ENCODE assay signal across 22 cellular contexts in the genomic region with DNA sequence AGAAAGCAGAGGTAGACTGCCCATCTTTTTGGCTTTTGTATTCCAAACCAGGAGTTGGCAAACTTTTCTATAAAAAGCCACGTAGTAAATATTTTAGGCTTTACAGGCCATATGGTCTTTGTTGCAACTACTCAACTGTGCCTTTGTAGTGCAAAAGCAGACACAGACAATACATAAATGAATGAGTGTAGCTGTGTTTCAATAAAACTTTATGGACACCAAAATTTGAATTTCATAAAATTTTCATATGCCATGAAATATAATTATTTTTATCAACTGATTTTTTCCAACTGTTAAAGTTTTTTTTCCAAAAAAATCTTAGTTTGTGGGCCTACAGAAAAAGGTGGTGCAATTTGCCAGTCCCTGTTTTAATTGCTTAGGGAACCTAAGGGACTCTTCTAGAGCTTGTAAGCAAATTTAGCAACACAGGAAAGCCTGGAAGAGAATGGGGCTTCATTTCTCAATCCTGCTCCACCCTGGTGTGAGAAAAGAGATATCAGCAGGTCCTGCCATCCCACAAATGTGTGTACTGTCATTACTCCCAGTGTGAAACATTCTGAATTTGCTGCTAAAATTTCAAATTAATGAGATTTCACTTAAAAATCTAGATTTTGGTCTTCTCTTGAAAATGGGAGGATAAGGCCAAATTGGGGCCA.
DNase-seq lines count a peak whose midpoint lies in the region; ATAC-seq, FAIRE-seq and TF ChIP-seq lines count a peak whose summit lies in the region.
"Had no signal": no experiment of that assay in that cellular context is flagged by ENCODE, and none has a peak within 500 bp of the region (broad histone marks: within the 10 kb centered on the region; RNA-seq: fewer than 3 reads in every experiment).

No MANE protein-coding gene starts in this region.

- TF ChIP-seq POLR2A in endothelial cell of umbilical vein (IDR thresholded peaks at IDR 0.05; ENCODE audit: low read depth, low read length) (no peak), gastrocnemius medialis (IDR thresholded peaks at IDR 0.05) (no peak)

- ATAC-seq in gastrocnemius medialis: peak in 1 of 2 donors; percentile 70
- ATAC-seq: foreskin keratinocyte, PC-3, sciatic nerve had no signal

- in situ Hi-C loops in gastrocnemius medialis (cut with MboI; ENCODE audit: low sequenced_read_pairs in 4 of 4): loop anchor here in 3 of 4 donors (25.0 kb wide), 3 partner anchors 189 to 461 kb away; partner anchors contain the start of gene RGCC (in 1 of the 3)

- peaks cover 13% of the 10 kb centered on the region for H3K4me1 Mint-ChIP-seq in activated T-helper 1 cell treated with anti-CD3 and anti-CD28 coated beads, Interleukin-12 subunit alpha, Interleukin-12 subunit beta, Interleukin-2, Interleukin-4 antibody, amounts not matched to agents 30 ng/mL and 10 ng/mL and 1 ng/mL, durations not matched to agents 14 hours and 24 hours and 36 hours (ENCODE audit: low read depth)
- peaks cover 15% of the 10 kb centered on the region for H3K4me1 Mint-ChIP-seq in activated CD4-positive, alpha-beta memory T cell treated with anti-CD3 and anti-CD28 coated beads for 36 hours (ENCODE audit: low read depth)

- H3K27ac ChIP-seq in endothelial cell of umbilical vein (ENCODE audit: insufficient read depth, low read depth, low read length): peak overlapping the region; percentile 43
- H3K27ac ChIP-seq in gastrocnemius medialis: peak overlapping the region; percentile 15 to 58 (median 24)
- peak overlapping the region in 1 of 2 donors; percentile 14 for H3K27ac ChIP-seq in kidney (ENCODE audit: low read depth in 2 of 2, low read length in 2 of 2)
- H3K27ac ChIP-seq: foreskin keratinocyte, vagina, WERI-Rb-1 had no signal

- dilution Hi-C loops in endothelial cell of umbilical vein (cut with MboI; ENCODE audit: extremely low pct_ligation_motif_present, low sequenced_read_pairs): loop anchor here (25.0 kb wide), 1 partner anchor 461 kb away; no protein-coding TSS in a partner anchor

- H3K9me1 ChIP-seq in endothelial cell of umbilical vein (replicated peaks; ENCODE audit: control insufficient read depth, extremely low read depth, insufficient read depth, low read length): no peaks in the 10 kb centered on the region

- H3K27me3 ChIP-seq in endothelial cell of umbilical vein (ENCODE audit: control insufficient read depth in 2 of 2, insufficient read depth in 2 of 2, low read length in 2 of 2) (no peaks in the 10 kb centered on the region), gastrocnemius medialis (no peaks in the 10 kb centered on the region)
- H3K27me3 ChIP-seq: foreskin keratinocyte, vagina had no signal

- POLR2A ChIA-PET in endothelial cell of umbilical vein (lab: Charles Lee): no interaction called here
- POLR2A ChIA-PET in activated CD4-positive, alpha-beta memory T cell treated with anti-CD3 and anti-CD28 coated beads for 36 hours (lab: Charles Lee): no interaction called here

- H3K36me3 Mint-ChIP-seq in activated T-helper 1 cell treated with anti-CD3 and anti-CD28 coated beads, Interleukin-12 subunit alpha, Interleukin-12 subunit beta, Interleukin-2, Interleukin-4 antibody, amounts not matched to agents 30 ng/mL and 10 ng/mL and 1 ng/mL, durations not matched to agents 14 hours and 24 hours and 36 hours (ENCODE audit: low read depth): no peaks in the 10 kb centered on the region
- H3K36me3 Mint-ChIP-seq in activated CD4-positive, alpha-beta memory T cell treated with anti-CD3 and anti-CD28 coated beads for 36 hours: no peaks in the 10 kb centered on the region
- H3K36me3 Mint-ChIP-seq: activated naive CD4-positive, alpha-beta T cell treated with anti-CD3 and anti-CD28 coated beads, Interleukin-2, amount 10 ng/mL, durations not matched to agents 7 days and 5 days had no signal

- TF ChIP-seq CTCF in endothelial cell of umbilical vein (IDR thresholded peaks at IDR 0.05; ENCODE audit: extremely low read depth in 1 of 2, insufficient read depth in 1 of 2, low read depth in 1 of 2, low read length in 2 of 2): no peak
- no peak for TF ChIP-seq CTCF in gastrocnemius medialis (IDR thresholded peaks at IDR 0.05 in 4 of 5, conservative IDR thresholded peaks at IDR 0.05 in 1 of 5)
- no peak for TF ChIP-seq CTCF in kidney (IDR thresholded peaks at IDR 0.05; ENCODE audit: borderline replicate concordance, extremely low read depth, insufficient read depth)

- DNase-seq in GF-D8 (lab: John Stamatoyannopoulos, UW): peak; percentile 66
- DNase-seq in NOMO-1 treated with DMSO at 0.1 percent for 48 hours (lab: John Stamatoyannopoulos, UW; ENCODE audit: unreplicated experiment): peak; percentile 11
- no peak for DNase-seq in endothelial cell of umbilical vein (ENCODE audit: low read depth, low spot score)
- no peak for DNase-seq in gastrocnemius medialis
- no peak for DNase-seq in kidney
- no peak for DNase-seq in activated T-helper 1 cell treated with anti-CD3 and anti-CD28 coated beads, Interleukin-12 subunit alpha, Interleukin-12 subunit beta, Interleukin-2, Interleukin-4 antibody, amounts not matched to agents 30 ng/mL and 10 ng/mL and 1 ng/mL, durations not matched to agents 14 hours and 24 hours and 36 hours (ENCODE audit: low spot score)
- DNase-seq in activated CD4-positive, alpha-beta memory T cell treated with anti-CD3 and anti-CD28 coated beads for 36 hours: no peak
- DNase-seq: activated CD4-positive, alpha-beta memory T cell treated with anti-CD3 and anti-CD28 coated beads, Interleukin-2, amount 10 ng/mL, durations not matched to agents 7 days and 5 days; activated naive CD4-positive, alpha-beta T cell treated with anti-CD3 and anti-CD28 coated beads, Interleukin-2, amount 10 ng/mL, durations not matched to agents 7 days and 5 days; activated T-cell treated with anti-CD3 and anti-CD28 coated beads, Interleukin-2, amount 50 U/mL, for 24 hours; foreskin keratinocyte; HCEC 1CT; KBM-7; NCI-H1092 treated with DMSO at 0.1 percent for 48 hours; NCI-H526; PC-3; WERI-Rb-1 had no signal

- no peaks in the 10 kb centered on the region for H3K9me3 Mint-ChIP-seq in activated T-helper 1 cell treated with anti-CD3 and anti-CD28 coated beads, Interleukin-12 subunit alpha, Interleukin-12 subunit beta, Interleukin-2, Interleukin-4 antibody, amounts not matched to agents 30 ng/mL and 10 ng/mL and 1 ng/mL, durations not matched to agents 14 hours and 24 hours and 36 hours
- no peaks in the 10 kb centered on the region for H3K9me3 Mint-ChIP-seq in activated CD4-positive, alpha-beta memory T cell treated with anti-CD3 and anti-CD28 coated beads for 36 hours
- H3K9me3 Mint-ChIP-seq: activated CD4-positive, alpha-beta memory T cell treated with anti-CD3 and anti-CD28 coated beads, Interleukin-2, amount 10 ng/mL, durations not matched to agents 7 days and 5 days; activated naive CD4-positive, alpha-beta T cell treated with anti-CD3 and anti-CD28 coated beads, Interleukin-2, amount 10 ng/mL, durations not matched to agents 7 days and 5 days; activated T-cell treated with anti-CD3 and anti-CD28 coated beads, Interleukin-2, amount 50 U/mL, for 24 hours; stimulated activated naive CD8-positive, alpha-beta T cell treated with anti-CD3 and anti-CD28 coated beads, Interleukin-15, Interleukin-2, amounts not matched to agents 100 ng/mL and 50 ng/mL, for 24 hours had no signal

- FAIRE-seq in endothelial cell of umbilical vein (lab: Jason Lieb, UNC) (no peak), kidney (lab: Jason Lieb, UNC) (no peak)
- FAIRE-seq: astrocyte, D721Med had no signal

- intact Hi-C loops in endothelial cell of umbilical vein (cut with micrococcal nuclease): loop anchor here (1.0 kb wide), 7 partner anchors 55 to 576 kb away; partner anchors contain the start of gene RGCC
- intact Hi-C loops in gastrocnemius medialis (cut with DNase I; ENCODE audit: low total_unique reads): loop anchor here (2.0 to 5.0 kb wide), 2 partner anchors 195 to 239 kb away; partner anchors contain the start of gene RGCC
- intact Hi-C loops in kidney (cut with DNase I): loop anchor here (10.0 kb wide), 1 partner anchor 267 kb away; no protein-coding TSS in a partner anchor
- intact Hi-C loops in activated T-helper 1 cell treated with anti-CD3 and anti-CD28 coated beads, Interleukin-12 subunit alpha, Interleukin-12 subunit beta, Interleukin-2, Interleukin-4 antibody, amounts not matched to agents 30 ng/mL and 10 ng/mL and 1 ng/mL, durations not matched to agents 14 hours and 24 hours and 36 hours (cut with micrococcal nuclease): loop anchor here (1.0 kb wide), 3 partner anchors 192 to 298 kb away; no protein-coding TSS in a partner anchor
- intact Hi-C loops in activated CD4-positive, alpha-beta memory T cell treated with anti-CD3 and anti-CD28 coated beads for 36 hours (cut with micrococcal nuclease): loop anchor here (2.0 to 5.0 kb wide), 3 partner anchors 193 to 299 kb away; no protein-coding TSS in a partner anchor

- H3K4me3 ChIP-seq in endothelial cell of umbilical vein (replicated peaks in 1 of 3; ENCODE audit: insufficient read depth in 1 of 3, low read depth in 1 of 3, low read length in 3 of 3): no peak overlapping the region
- H3K4me3 ChIP-seq in gastrocnemius medialis: no peak overlapping the region
- no peak overlapping the region for H3K4me3 ChIP-seq in kidney (ENCODE audit: low read length in 2 of 2)
- H3K4me3 ChIP-seq: vagina had no signal

- no peaks in the 10 kb centered on the region for H3K79me2 ChIP-seq in endothelial cell of umbilical vein (ENCODE audit: control insufficient read depth, insufficient read depth, low read length)

- H3K9ac ChIP-seq in endothelial cell of umbilical vein (replicated peaks; ENCODE audit: extremely low read depth, insufficient read depth, low read length): no peak overlapping the region
- no peak overlapping the region for H3K9ac ChIP-seq in kidney (ENCODE audit: low read length in 2 of 2)

- no peaks in the 10 kb centered on the region for H4K20me1 ChIP-seq in endothelial cell of umbilical vein (replicated peaks; ENCODE audit: control insufficient read depth, extremely low read depth, insufficient read depth, low read length)

- H3K27me3 Mint-ChIP-seq in activated T-helper 1 cell treated with anti-CD3 and anti-CD28 coated beads, Interleukin-12 subunit alpha, Interleukin-12 subunit beta, Interleukin-2, Interleukin-4 antibody, amounts not matched to agents 30 ng/mL and 10 ng/mL and 1 ng/mL, durations not matched to agents 14 hours and 24 hours and 36 hours (ENCODE audit: insufficient read depth): no peaks in the 10 kb centered on the region
- no peaks in the 10 kb centered on the region for H3K27me3 Mint-ChIP-seq in activated CD4-positive, alpha-beta memory T cell treated with anti-CD3 and anti-CD28 coated beads for 36 hours
- H3K27me3 Mint-ChIP-seq: activated CD4-positive, alpha-beta memory T cell treated with anti-CD3 and anti-CD28 coated beads, Interleukin-2, amount 10 ng/mL, durations not matched to agents 7 days and 5 days; activated naive CD4-positive, alpha-beta T cell treated with anti-CD3 and anti-CD28 coated beads, Interleukin-2, amount 10 ng/mL, durations not matched to agents 7 days and 5 days; activated T-cell treated with anti-CD3 and anti-CD28 coated beads, Interleukin-2, amount 50 U/mL, for 24 hours; stimulated activated naive CD8-positive, alpha-beta T cell treated with anti-CD3 and anti-CD28 coated beads, Interleukin-15, Interleukin-2, amounts not matched to agents 100 ng/mL and 50 ng/mL, for 24 hours had no signal

- CTCF ChIA-PET in endothelial cell of umbilical vein (lab: Charles Lee): interaction anchor here (0.8 to 3.1 kb wide), 14 partner anchors 8 to 271 kb away, joined by 3 to 97 read pairs (median 16); partner anchors contain the start of gene RGCC
- CTCF ChIA-PET in activated CD4-positive, alpha-beta memory T cell treated with anti-CD3 and anti-CD28 coated beads for 36 hours (lab: Charles Lee): interaction anchor here (0.6 to 2.7 kb wide), 5 partner anchors 13 to 258 kb away, joined by 3 to 10 read pairs (median 4); no protein-coding TSS in a partner anchor

- H3K4me2 ChIP-seq in endothelial cell of umbilical vein (ENCODE audit: insufficient read depth, low read length): no peak overlapping the region

- H3K36me3 ChIP-seq in endothelial cell of umbilical vein (ENCODE audit: control insufficient read depth in 2 of 2, extremely low read depth in 1 of 2, insufficient read depth in 2 of 2, low read length in 2 of 2) (no peaks in the 10 kb centered on the region), gastrocnemius medialis (no peaks in the 10 kb centered on the region), kidney (ENCODE audit: control insufficient read depth in 1 of 2, insufficient read depth in 2 of 2, low read length in 2 of 2) (no peaks in the 10 kb centered on the region)
- H3K36me3 ChIP-seq: vagina, WERI-Rb-1 had no signal

- H3K4me3 Mint-ChIP-seq in activated T-helper 1 cell treated with anti-CD3 and anti-CD28 coated beads, Interleukin-12 subunit alpha, Interleukin-12 subunit beta, Interleukin-2, Interleukin-4 antibody, amounts not matched to agents 30 ng/mL and 10 ng/mL and 1 ng/mL, durations not matched to agents 14 hours and 24 hours and 36 hours: no peak overlapping the region
- H3K4me3 Mint-ChIP-seq in activated CD4-positive, alpha-beta memory T cell treated with anti-CD3 and anti-CD28 coated beads for 36 hours: no peak overlapping the region
- H3K4me3 Mint-ChIP-seq: activated CD4-positive, alpha-beta memory T cell treated with anti-CD3 and anti-CD28 coated beads, Interleukin-2, amount 10 ng/mL, durations not matched to agents 7 days and 5 days; activated naive CD4-positive, alpha-beta T cell treated with anti-CD3 and anti-CD28 coated beads, Interleukin-2, amount 10 ng/mL, durations not matched to agents 7 days and 5 days; activated T-cell treated with anti-CD3 and anti-CD28 coated beads, Interleukin-2, amount 50 U/mL, for 24 hours; stimulated activated naive CD8-positive, alpha-beta T cell treated with anti-CD3 and anti-CD28 coated beads, Interleukin-15, Interleukin-2, amounts not matched to agents 100 ng/mL and 50 ng/mL, for 24 hours had no signal

- H2AFZ ChIP-seq in endothelial cell of umbilical vein (ENCODE audit: low read depth, low read length): no peak overlapping the region

- H3K4me1 ChIP-seq in endothelial cell of umbilical vein (ENCODE audit: control insufficient read depth, extremely low read depth, insufficient read depth, low read length) (peaks cover 40% of the 10 kb centered on the region), gastrocnemius medialis (peaks cover 3 to 15% of the 10 kb centered on the region in 2 donors), kidney (ENCODE audit: control insufficient read depth in 1 of 2, insufficient read depth in 1 of 2, low read depth in 1 of 2, low read length in 2 of 2) (no peaks in the 10 kb centered on the region)

- H3K9me3 ChIP-seq in endothelial cell of umbilical vein (replicated peaks; ENCODE audit: control insufficient read depth, insufficient read depth, low read length) (no peaks in the 10 kb centered on the region), gastrocnemius medialis (no peaks in the 10 kb centered on the region), kidney (ENCODE audit: control insufficient read depth in 1 of 2, low read length in 2 of 2) (no peaks in the 10 kb centered on the region)
- H3K9me3 ChIP-seq: vagina had no signal

- no TSS peak for BruUV-seq in endothelial cell of umbilical vein (replicated peaks; lab: Mats Ljungman, UMichigan)

- H3K27ac Mint-ChIP-seq in activated T-helper 1 cell treated with anti-CD3 and anti-CD28 coated beads, Interleukin-12 subunit alpha, Interleukin-12 subunit beta, Interleukin-2, Interleukin-4 antibody, amounts not matched to agents 30 ng/mL and 10 ng/mL and 1 ng/mL, durations not matched to agents 14 hours and 24 hours and 36 hours: no peak overlapping the region
- no peak overlapping the region for H3K27ac Mint-ChIP-seq in activated CD4-positive, alpha-beta memory T cell treated with anti-CD3 and anti-CD28 coated beads for 36 hours
- H3K27ac Mint-ChIP-seq: activated CD4-positive, alpha-beta memory T cell treated with anti-CD3 and anti-CD28 coated beads, Interleukin-2, amount 10 ng/mL, durations not matched to agents 7 days and 5 days; activated T-cell treated with anti-CD3 and anti-CD28 coated beads, Interleukin-2, amount 50 U/mL, for 24 hours; stimulated activated naive CD8-positive, alpha-beta T cell treated with anti-CD3 and anti-CD28 coated beads, Interleukin-15, Interleukin-2, amounts not matched to agents 100 ng/mL and 50 ng/mL, for 24 hours had no signal

Comparison
In these comparisons a context has a peak if more than half of its experiments do, and no peak if none do; other contexts are left out.
1. DNase-seq: peak in GF-D8 (single experiment) and NOMO-1 treated with DMSO at 0.1 percent for 48 hours (single experiment); none in endothelial cell of umbilical vein (single experiment), gastrocnemius medialis (0 of 2), kidney (single experiment), activated T-helper 1 cell treated with anti-CD3 and anti-CD28 coated beads, Interleukin-12 subunit alpha, Interleukin-12 subunit beta, Interleukin-2, Interleukin-4 antibody, amounts not matched to agents 30 ng/mL and 10 ng/mL and 1 ng/mL, durations not matched to agents 14 hours and 24 hours and 36 hours (single experiment) and activated CD4-positive, alpha-beta memory T cell treated with anti-CD3 and anti-CD28 coated beads for 36 hours (single experiment).